8 cellular contexts compared by ENCODE assay signal in genomic region chr12:3168775-3169221, GRCh38.
DNase-seq lines count a peak whose midpoint lies in the region; TF ChIP-seq lines count a peak whose summit lies in the region.

No MANE protein-coding gene starts in this region.

- H3K9me3 Mint-ChIP-seq in mesothelial cell of epicardium = no peaks in the 10 kb centered on the region

- TF ChIP-seq EP300 in sigmoid colon (IDR thresholded peaks at IDR 0.05) = no peak

- H3K36me3 Mint-ChIP-seq in mesothelial cell of epicardium = no peaks in the 10 kb centered on the region

- H3K4me1 ChIP-seq in sigmoid colon = peaks cover 0 to 15% (median 6%) of the 10 kb centered on the region in 4 donors

- no peaks in the 10 kb centered on the region for H3K36me3 ChIP-seq in sigmoid colon

- no peaks in the 10 kb centered on the region for H3K27me3 ChIP-seq in sigmoid colon

- no peak overlapping the region for H3K4me3 ChIP-seq in HFF-Myc (replicated peaks; ENCODE audit: low read depth, low read length)
- no peak overlapping the region for H3K4me3 ChIP-seq in astrocyte of the spinal cord (ENCODE audit: low read depth, low read length)
- no peak overlapping the region for H3K4me3 ChIP-seq in sigmoid colon

- H3K27ac Mint-ChIP-seq in mesothelial cell of epicardium = peak overlapping the region; percentile 26

- no peak overlapping the region for H3K27ac ChIP-seq in sigmoid colon

- TF ChIP-seq CTCF in HFF-Myc (IDR thresholded peaks at IDR 0.05; ENCODE audit: low read depth, low read length, missing control alignments) = no peak
- no peak for TF ChIP-seq CTCF in astrocyte of the spinal cord (IDR thresholded peaks at IDR 0.05; ENCODE audit: low read depth, low read length)
- TF ChIP-seq CTCF in mesothelial cell of epicardium (IDR thresholded peaks at IDR 0.05; ENCODE audit: unreplicated experiment) = no peak
- TF ChIP-seq CTCF in sigmoid colon (IDR thresholded peaks at IDR 0.05) = no peak

- H3K27me3 Mint-ChIP-seq in mesothelial cell of epicardium (ENCODE audit: low read depth) = no peaks in the 10 kb centered on the region

- in situ Hi-C loops in astrocyte of the spinal cord (cut with HindIII; ENCODE audit: low sequenced_read_pairs) = no loop called here

- 63 to 65% methylated on average over 14 of the region's 14 CpGs for WGBS in sigmoid colon, 2 donors

- intact Hi-C loops in sigmoid colon (cut with DNase I) = no loop called here

- TF ChIP-seq POLR2A in sigmoid colon (IDR thresholded peaks at IDR 0.05) = no peak

- peak; percentile 81 for DNase-seq in AG08396 (ENCODE audit: low spot score)
- DNase-seq in HFF-Myc (ENCODE audit: extremely low read depth, low read depth) = peak; percentile 81
- DNase-seq in astrocyte of the spinal cord (ENCODE audit: low read depth, low spot score) = peak; percentile 96
- peak in 1 of 2 experiments; percentile 61 for DNase-seq in mesothelial cell of epicardium (ENCODE audit: low spot score in 2 of 2, unreplicated experiment in 2 of 2)
- DNase-seq in GM19238 (ENCODE audit: insufficient read length, low spot score) = no peak
- DNase-seq in T-helper 9 cell = no peak
- no peak for DNase-seq in sigmoid colon
- no peak for DNase-seq in CD1c-positive myeloid dendritic cell (ENCODE audit: extremely low spot score)

- no peaks in the 10 kb centered on the region for H3K9me3 ChIP-seq in sigmoid colon

- H3K4me1 Mint-ChIP-seq in mesothelial cell of epicardium = peaks cover 35% of the 10 kb centered on the region

- H3K4me3 Mint-ChIP-seq in mesothelial cell of epicardium = no peak overlapping the region

Comparison
In these comparisons a context has a peak if more than half of its experiments do, and no peak if none do; other contexts are left out.
1. DNase-seq: peak in AG08396 (single experiment), HFF-Myc (single experiment) and astrocyte of the spinal cord (single experiment); none in GM19238 (single experiment), T-helper 9 cell (single experiment), sigmoid colon (single experiment) and CD1c-positive myeloid dendritic cell (single experiment).